ENCODE assay signal across 7 cellular contexts in genomic region chr17:29593546-29594440, GRCh38. TPM values are rescaled to one million over a fixed set of nuclear protein-coding genes. Genes with fewer than 3 reads are reported as not detected.
DNase-seq lines count a peak whose midpoint lies in the region; ATAC-seq, FAIRE-seq and TF ChIP-seq lines count a peak whose summit lies in the region.
"Had no signal": no experiment of that assay in that cellular context is flagged by ENCODE, and none has a peak within 500 bp of the region (broad histone marks: within the 10 kb centered on the region; RNA-seq: fewer than 3 reads in every experiment).

No MANE protein-coding gene starts in this region.

- H3K27me3 ChIP-seq in esophagus squamous epithelium = no peaks in the 10 kb centered on the region

- H3K9me3 Mint-ChIP-seq in stimulated activated effector memory CD8-positive, alpha-beta T cell treated with anti-CD3 and anti-CD28 coated beads, Interleukin-12 subunit alpha, Interleukin-12 subunit beta, amount 100 ng/mL, for 72 hours = no peaks in the 10 kb centered on the region

- FAIRE-seq in GM12892 (lab: Jason Lieb, UNC) = peak; percentile 61

- H3K9me3 ChIP-seq in esophagus squamous epithelium = no peaks in the 10 kb centered on the region

- H3K4me1 ChIP-seq in esophagus squamous epithelium = peaks cover 37 to 79% (median 46%) of the 10 kb centered on the region in 3 donors

- peak overlapping the region in 3 of 4 donors; percentile 32 to 59 (median 55) for H3K27ac ChIP-seq in esophagus squamous epithelium
- H3K27ac ChIP-seq: epithelial cell of prostate had no signal

- DNase-seq in GM12892 (ENCODE audit: insufficient read length) (no peak), OCI-M1 (lab: John Stamatoyannopoulos, UW) (peak; percentile 52), esophagus squamous epithelium (lab: John Stamatoyannopoulos, UW) (no peak)
- DNase-seq in stimulated activated effector memory CD8-positive, alpha-beta T cell treated with anti-CD3 and anti-CD28 coated beads, Interleukin-12 subunit alpha, Interleukin-12 subunit beta, amount 100 ng/mL, for 72 hours (ENCODE audit: low spot score in 2 of 2) = no peak

- no peak overlapping the region for H3K27ac Mint-ChIP-seq in stimulated activated effector memory CD8-positive, alpha-beta T cell treated with anti-CD3 and anti-CD28 coated beads, Interleukin-12 subunit alpha, Interleukin-12 subunit beta, amount 100 ng/mL, for 72 hours

- no peaks in the 10 kb centered on the region for H3K36me3 ChIP-seq in esophagus squamous epithelium

- intact Hi-C loops in esophagus squamous epithelium (cut with DNase I) = no loop called here

- ATAC-seq in stimulated activated effector memory CD8-positive, alpha-beta T cell treated with anti-CD3 and anti-CD28 coated beads, Interleukin-12 subunit alpha, Interleukin-12 subunit beta, amount 100 ng/mL, for 72 hours = no peak
- ATAC-seq in GM21423 (IDR thresholded peaks at IDR 0.05; ENCODE audit: unreplicated experiment) = no peak
- no peak for ATAC-seq in HG03442 (IDR thresholded peaks at IDR 0.05; ENCODE audit: unreplicated experiment)

- peak overlapping the region; percentile 51 to 85 (median 66) for H3K4me3 ChIP-seq in esophagus squamous epithelium

- TF ChIP-seq CTCF in esophagus squamous epithelium (IDR thresholded peaks at IDR 0.05) = peak in 2 of 6 experiments; percentile 17 to 27

- 10 to 24% methylated on average over 8 to 10 of the region's 71 CpGs for WGBS in esophagus squamous epithelium, 2 donors

- TF ChIP-seq POLR2A in GM12892 (IDR thresholded peaks at IDR 0.05; ENCODE audit: low read depth, low read length) = no peak
- TF ChIP-seq POLR2A in esophagus squamous epithelium (IDR thresholded peaks at IDR 0.05) = no peak

- H3K36me3 Mint-ChIP-seq in stimulated activated effector memory CD8-positive, alpha-beta T cell treated with anti-CD3 and anti-CD28 coated beads, Interleukin-12 subunit alpha, Interleukin-12 subunit beta, amount 100 ng/mL, for 72 hours = no peaks in the 10 kb centered on the region

- H3K4me1 Mint-ChIP-seq in stimulated activated effector memory CD8-positive, alpha-beta T cell treated with anti-CD3 and anti-CD28 coated beads, Interleukin-12 subunit alpha, Interleukin-12 subunit beta, amount 100 ng/mL, for 72 hours = peaks cover 49% of the 10 kb centered on the region

- peak overlapping the region; percentile 80 for H3K4me3 Mint-ChIP-seq in stimulated activated effector memory CD8-positive, alpha-beta T cell treated with anti-CD3 and anti-CD28 coated beads, Interleukin-12 subunit alpha, Interleukin-12 subunit beta, amount 100 ng/mL, for 72 hours

RNA-seq across cellular contexts. Expression of gene ANKRD13B, which starts 0.9 kb away (rescaled TPM):
- polyA plus RNA-seq in GM12892 (2012; ENCODE audit: missing spikeins) = 1.0 TPM
- 10 to 100 TPM in 2 of 4 donors, 1 to 10 TPM in 2; 3.3 to 18.7 (median 10.2) TPM for total RNA-seq in esophagus squamous epithelium

RNA-seq across cellular contexts. Expression of gene GIT1, which starts 4.3 kb away (rescaled TPM):
- polyA plus RNA-seq in GM12892 (2012; ENCODE audit: missing spikeins) = 14.8 TPM
- total RNA-seq in esophagus squamous epithelium = 10 to 100 TPM; 24.0 to 45.4 (median 29.6) TPM

RNA-seq across cellular contexts. Expression of gene TP53I13, which starts 25.3 kb away (rescaled TPM):
- 12.3 TPM for polyA plus RNA-seq in GM12892 (2012; ENCODE audit: missing spikeins)
- total RNA-seq in esophagus squamous epithelium = 10 to 100 TPM; 11.8 to 34.9 (median 21.8) TPM

RNA-seq across cellular contexts. Expression of gene ABHD15, which starts 27.0 kb away (rescaled TPM):
- polyA plus RNA-seq in GM12892 (2012; ENCODE audit: missing spikeins) = 2.4 TPM
- 1 to 10 TPM; 4.3 to 7.2 (median 5.4) TPM for total RNA-seq in esophagus squamous epithelium

RNA-seq across cellular contexts. Expression of gene CORO6, which starts 28.9 kb away (rescaled TPM):
- 0.70 TPM for polyA plus RNA-seq in GM12892 (2012; ENCODE audit: missing spikeins)
- 10 to 100 TPM in 1 of 4 donors, 1 to 10 TPM in 3; 2.0 to 39.9 (median 6.5) TPM for total RNA-seq in esophagus squamous epithelium
